9 cellular contexts compared by ENCODE assay signal in genomic region chr1:26771285-26771642, GRCh38. TPM values are rescaled to one million over a fixed set of nuclear protein-coding genes. Genes with fewer than 3 reads are reported as not detected.
DNase-seq lines count a peak whose midpoint lies in the region; ATAC-seq, FAIRE-seq and TF ChIP-seq lines count a peak whose summit lies in the region.
"Had no signal": no experiment of that assay in that cellular context is flagged by ENCODE, and none has a peak within 500 bp of the region (broad histone marks: within the 10 kb centered on the region; RNA-seq: fewer than 3 reads in every experiment).

No MANE protein-coding gene starts in this region.

- H3K9me3 ChIP-seq in HepG2 (ENCODE audit: low read length) (no peaks in the 10 kb centered on the region), subcutaneous abdominal adipose tissue (ENCODE audit: control insufficient read depth in 5 of 5, low read length in 5 of 5) (no peaks in the 10 kb centered on the region)
- H3K9me3 ChIP-seq: HAP-1 had no signal

- H3K4me3 ChIP-seq in HepG2 (replicated peaks in 1 of 3; ENCODE audit: insufficient read depth in 1 of 3, low read depth in 2 of 3, low read length in 3 of 3) = no peak overlapping the region
- H3K4me3 ChIP-seq in subcutaneous abdominal adipose tissue (ENCODE audit: low read depth in 1 of 5, low read length in 5 of 5) = no peak overlapping the region
- H3K4me3 ChIP-seq: HAP-1 had no signal

- POLR2A ChIA-PET in HepG2 (lab: Yijun Ruan, JAX) = interaction anchor here (1.3 to 2.0 kb wide), 4 partner anchors 13 to 73 kb away, joined by 4 to 20 read pairs (median 9); partner anchors contain the start of gene PIGV

- 95% methylated on average over 2 of the region's 3 CpGs for WGBS in HepG2 (ENCODE audit: low lambda C conversion rate)

- H3K4me3 Mint-ChIP-seq in activated naive CD8-positive, alpha-beta T cell treated with anti-CD3 and anti-CD28 coated beads for 36 hours = no peak overlapping the region

- H3K4me2 ChIP-seq in HepG2 (ENCODE audit: low read depth, low read length) = no peak overlapping the region

- H3K36me3 ChIP-seq in HepG2 (replicated peaks in 1 of 2; ENCODE audit: control insufficient read depth in 1 of 2, insufficient read depth in 2 of 2, low read length in 2 of 2) = peaks cover 52 to 94% of the 10 kb centered on the region in 2 experiments
- peaks cover 37 to 93% (median 92%) of the 10 kb centered on the region in 5 donors for H3K36me3 ChIP-seq in subcutaneous abdominal adipose tissue (ENCODE audit: control insufficient read depth in 5 of 5, insufficient read depth in 5 of 5, low read length in 5 of 5)

- H2AFZ ChIP-seq in HepG2 (ENCODE audit: low read length) = no peak overlapping the region

- FAIRE-seq in HepG2 (lab: Jason Lieb, UNC) = no peak

- peak; percentile 8 to 21 for ATAC-seq in activated CD4-positive, CD25-positive, alpha-beta regulatory T cell treated with anti-CD3 and anti-CD28 coated beads, Interleukin-2, amount 50 U/mL, for 24 hours
- ATAC-seq in HepG2 = peak; percentile 14; the same call in 1 of the 3 replicates
- ATAC-seq in HG02938 (IDR thresholded peaks at IDR 0.05; ENCODE audit: unreplicated experiment) = no peak
- ATAC-seq in GM21619 (IDR thresholded peaks at IDR 0.05; ENCODE audit: unreplicated experiment) = no peak

- H3K27ac ChIP-seq in HepG2 (ENCODE audit: extremely low read length, insufficient read depth, low read length) (no peak overlapping the region), subcutaneous abdominal adipose tissue (ENCODE audit: low read depth, low read length) (peak overlapping the region; percentile 33)

- H3K36me3 Mint-ChIP-seq in activated naive CD8-positive, alpha-beta T cell treated with anti-CD3 and anti-CD28 coated beads for 36 hours = peaks cover 59% of the 10 kb centered on the region

- TF ChIP-seq RAD21 in HepG2 (CRISPR knock-in tag; IDR thresholded peaks at IDR 0.05) = no peak

- TF ChIP-seq CTCF in HepG2 (CRISPR knock-in tag; IDR thresholded peaks at IDR 0.05) = no peak

- no peaks in the 10 kb centered on the region for H3K27me3 Mint-ChIP-seq in activated naive CD8-positive, alpha-beta T cell treated with anti-CD3 and anti-CD28 coated beads for 36 hours

- no peaks in the 10 kb centered on the region for H3K9me3 Mint-ChIP-seq in activated naive CD8-positive, alpha-beta T cell treated with anti-CD3 and anti-CD28 coated beads for 36 hours

- intact Hi-C loops in HepG2 (cut with micrococcal nuclease; ENCODE audit: unreplicated experiment) = no loop called here

- H3K79me2 ChIP-seq in HepG2 (ENCODE audit: insufficient read depth, low read length) = no peaks in the 10 kb centered on the region

- no peak for DNase-seq in activated CD4-positive, CD25-positive, alpha-beta regulatory T cell treated with anti-CD3 and anti-CD28 coated beads, Interleukin-2, amount 50 U/mL, for 72 hours
- DNase-seq in activated naive CD8-positive, alpha-beta T cell treated with anti-CD3 and anti-CD28 coated beads for 36 hours = no peak
- no peak for DNase-seq in HepG2 (ENCODE audit: low spot score)
- no peak for DNase-seq in NCI-H748 (lab: John Stamatoyannopoulos, UW; ENCODE audit: unreplicated experiment)

- peak overlapping the region; percentile 81 for H3K27ac Mint-ChIP-seq in activated naive CD8-positive, alpha-beta T cell treated with anti-CD3 and anti-CD28 coated beads for 36 hours

- TF ChIP-seq EP300 in HepG2 (IDR thresholded peaks at IDR 0.05; ENCODE audit: low read depth in 2 of 2, low read length in 2 of 2) = no peak
- no peak for TF ChIP-seq EP300 in HepG2 (CRISPR knock-in tag; IDR thresholded peaks at IDR 0.05; ENCODE audit: borderline replicate concordance)

- no peak for TF ChIP-seq POLR2A in HepG2 (IDR thresholded peaks at IDR 0.05; ENCODE audit: insufficient read depth in 1 of 2, low read depth in 2 of 2, low read length in 2 of 2)

- H3K27me3 ChIP-seq in HepG2 (ENCODE audit: control insufficient read depth in 1 of 2, insufficient read depth in 2 of 2, low read length in 2 of 2) (no peaks in the 10 kb centered on the region), subcutaneous abdominal adipose tissue (ENCODE audit: control insufficient read depth in 5 of 5, insufficient read depth in 4 of 5, low read length in 5 of 5) (no peaks in the 10 kb centered on the region)

- BruUV-seq in HepG2 (replicated peaks; lab: Mats Ljungman, UMichigan) = no TSS peak

- in situ Hi-C loops in HepG2 (cut with HindIII; ENCODE audit: extremely low pct_ligation_motif_present, low pct_unique_long_range_greater_than_20kb) = no loop called here

- H3K4me1 ChIP-seq in HepG2 (ENCODE audit: insufficient read depth, low read length) (peaks cover 18% of the 10 kb centered on the region), subcutaneous abdominal adipose tissue (ENCODE audit: control insufficient read depth in 5 of 5, insufficient read depth in 5 of 5, low read length in 5 of 5) (peaks cover 8 to 32% (median 25%) of the 10 kb centered on the region in 5 donors)
- H3K4me1 ChIP-seq: HAP-1 had no signal

- no peak overlapping the region for H3K9ac ChIP-seq in HepG2 (ENCODE audit: insufficient read depth, low read depth, low read length)
- no peak overlapping the region for H3K9ac ChIP-seq in subcutaneous abdominal adipose tissue (ENCODE audit: low read length in 5 of 5)

- CTCF ChIA-PET in HepG2 (lab: Yijun Ruan, JAX; ENCODE audit: low intra/inter-chr PET ratio, low total read pairs) = interaction anchor here (0.6 kb wide), 1 partner anchor 93 kb away, joined by 3 read pairs; no protein-coding TSS in a partner anchor

- H3K4me1 Mint-ChIP-seq in activated naive CD8-positive, alpha-beta T cell treated with anti-CD3 and anti-CD28 coated beads for 36 hours = peaks cover 27% of the 10 kb centered on the region

- H4K20me1 ChIP-seq in HepG2 (ENCODE audit: insufficient read depth, low read length) = no peaks in the 10 kb centered on the region

TF ChIP-seq in HepG2, 621 proteins besides CTCF, POLR2A, EP300 and RAD21 (continues in another document):
- no peak for TF ChIP-seq ZNF605 (CRISPR knock-in tag; IDR thresholded peaks at IDR 0.05)

RNA-seq across cellular contexts. Expression of gene PIGV, which starts 16.5 kb away (rescaled TPM):
- total RNA-seq in activated naive CD8-positive, alpha-beta T cell treated with anti-CD3 and anti-CD28 coated beads for 36 hours = 10 to 100 TPM; 20.8 to 20.9 TPM
- total RNA-seq in HepG2 (2016; rRNA removed; fragmentation: Illumina TruSeq; extraction: Trizol) = 7.9 and 13.5 TPM in 2 replicates
- total RNA-seq in HepG2 (2016; cell fraction: cytosol; rRNA removed; fragmentation: Illumina TruSeq; extraction: Trizol; ENCODE audit: low read depth) = 4.3 and 4.8 TPM in 2 replicates
- 8.9 and 14.1 TPM in 2 replicates for total RNA-seq in HepG2 (2016; cell fraction: insoluble cytoplasmic fraction; rRNA removed; fragmentation: Illumina TruSeq; extraction: Trizol)
- total RNA-seq in HepG2 (2016; cell fraction: membrane; rRNA removed; fragmentation: Illumina TruSeq; extraction: Trizol) = 9.7 and 9.9 TPM in 2 replicates
- 14.6 and 15.0 TPM in 2 replicates for total RNA-seq in HepG2 (2016; cell fraction: nucleus; rRNA removed; fragmentation: Illumina TruSeq; extraction: Trizol)
- polyA plus RNA-seq in HepG2 (2011; rRNA removed) = 22.7 and 26.0 TPM in 2 replicates
- 21.0 and 27.5 TPM in 2 replicates for polyA plus RNA-seq in HepG2 (2011; cell fraction: cytosol; rRNA removed)
- polyA plus RNA-seq in HepG2 (2011; cell fraction: nucleus; rRNA removed) = 14.3 and 18.5 TPM in 2 replicates
- polyA plus RNA-seq in HepG2 (2012) = 13.6 and 14.8 TPM in 2 replicates
- polyA plus RNA-seq in HepG2 (2016; cell fraction: cytosol; fragmentation: Illumina TruSeq; extraction: Trizol; ENCODE audit: low read depth) = 2.9 and 4.4 TPM in 2 replicates
- polyA plus RNA-seq in HepG2 (2016; cell fraction: insoluble cytoplasmic fraction; fragmentation: Illumina TruSeq; extraction: Trizol; ENCODE audit: low read depth) = 6.7 and 7.2 TPM in 2 replicates
- 5.3 and 7.0 TPM in 2 replicates for polyA plus RNA-seq in HepG2 (2016; cell fraction: membrane; fragmentation: Illumina TruSeq; extraction: Trizol; ENCODE audit: low read depth)
- polyA plus RNA-seq in HepG2 (2016; cell fraction: nucleus; fragmentation: Illumina TruSeq; extraction: Trizol; ENCODE audit: insufficient read depth, low read depth) = 16.2 and 17.4 TPM in 2 replicates
- 41.6 and 80.7 TPM in 2 replicates for polyA minus RNA-seq in HepG2 (2011; rRNA and poly(A)+ RNA removed; ENCODE audit: low replicate concordance)
- polyA minus RNA-seq in HepG2 (2011; cell fraction: cytosol; rRNA and poly(A)+ RNA removed) = 15.5 and 15.7 TPM in 2 replicates
- 11.7 and 14.5 TPM in 2 replicates for polyA minus RNA-seq in HepG2 (2011; cell fraction: nucleus; rRNA and poly(A)+ RNA removed)

RNA-seq across cellular contexts. Expression of gene ZDHHC18, which starts 55.2 kb away (rescaled TPM):
- 10 to 100 TPM; 48.5 to 48.8 TPM for total RNA-seq in activated naive CD8-positive, alpha-beta T cell treated with anti-CD3 and anti-CD28 coated beads for 36 hours
- 9.0 and 13.2 TPM in 2 replicates for total RNA-seq in HepG2 (2016; rRNA removed; fragmentation: Illumina TruSeq; extraction: Trizol)
- total RNA-seq in HepG2 (2016; cell fraction: cytosol; rRNA removed; fragmentation: Illumina TruSeq; extraction: Trizol; ENCODE audit: low read depth) = 6.6 and 7.7 TPM in 2 replicates
- total RNA-seq in HepG2 (2016; cell fraction: insoluble cytoplasmic fraction; rRNA removed; fragmentation: Illumina TruSeq; extraction: Trizol) = 7.9 and 11.9 TPM in 2 replicates
- total RNA-seq in HepG2 (2016; cell fraction: membrane; rRNA removed; fragmentation: Illumina TruSeq; extraction: Trizol) = 21.8 and 26.5 TPM in 2 replicates
- total RNA-seq in HepG2 (2016; cell fraction: nucleus; rRNA removed; fragmentation: Illumina TruSeq; extraction: Trizol) = 9.5 and 10.6 TPM in 2 replicates
- polyA plus RNA-seq in HepG2 (2011; rRNA removed) = 35.3 and 40.6 TPM in 2 replicates
- 29.0 and 30.0 TPM in 2 replicates for polyA plus RNA-seq in HepG2 (2011; cell fraction: cytosol; rRNA removed)
- polyA plus RNA-seq in HepG2 (2011; cell fraction: nucleus; rRNA removed) = 32.6 and 39.8 TPM in 2 replicates
- polyA plus RNA-seq in HepG2 (2012) = 12.9 and 16.3 TPM in 2 replicates
- 13.9 and 14.2 TPM in 2 replicates for polyA plus RNA-seq in HepG2 (2016; cell fraction: cytosol; fragmentation: Illumina TruSeq; extraction: Trizol; ENCODE audit: low read depth)
- polyA plus RNA-seq in HepG2 (2016; cell fraction: insoluble cytoplasmic fraction; fragmentation: Illumina TruSeq; extraction: Trizol; ENCODE audit: low read depth) = 13.2 and 16.6 TPM in 2 replicates
- 30.8 and 32.0 TPM in 2 replicates for polyA plus RNA-seq in HepG2 (2016; cell fraction: membrane; fragmentation: Illumina TruSeq; extraction: Trizol; ENCODE audit: low read depth)
- 19.3 and 23.8 TPM in 2 replicates for polyA plus RNA-seq in HepG2 (2016; cell fraction: nucleus; fragmentation: Illumina TruSeq; extraction: Trizol; ENCODE audit: insufficient read depth, low read depth)
- 33.5 and 53.0 TPM in 2 replicates for polyA minus RNA-seq in HepG2 (2011; rRNA and poly(A)+ RNA removed; ENCODE audit: low replicate concordance)
- 11.3 and 14.6 TPM in 2 replicates for polyA minus RNA-seq in HepG2 (2011; cell fraction: cytosol; rRNA and poly(A)+ RNA removed)
- 8.4 and 8.7 TPM in 2 replicates for polyA minus RNA-seq in HepG2 (2011; cell fraction: nucleus; rRNA and poly(A)+ RNA removed)

Comparison
In these comparisons a context has a peak if more than half of its experiments do, and no peak if none do; other contexts are left out.
1. ATAC-seq: peak in activated CD4-positive, CD25-positive, alpha-beta regulatory T cell treated with anti-CD3 and anti-CD28 coated beads, Interleukin-2, amount 50 U/mL, for 24 hours (2 of 2) and HepG2 (single experiment); none in HG02938 (single experiment) and GM21619 (single experiment).